Comparison of ENCODE assay signal across 12 cellular contexts in the genomic region with DNA sequence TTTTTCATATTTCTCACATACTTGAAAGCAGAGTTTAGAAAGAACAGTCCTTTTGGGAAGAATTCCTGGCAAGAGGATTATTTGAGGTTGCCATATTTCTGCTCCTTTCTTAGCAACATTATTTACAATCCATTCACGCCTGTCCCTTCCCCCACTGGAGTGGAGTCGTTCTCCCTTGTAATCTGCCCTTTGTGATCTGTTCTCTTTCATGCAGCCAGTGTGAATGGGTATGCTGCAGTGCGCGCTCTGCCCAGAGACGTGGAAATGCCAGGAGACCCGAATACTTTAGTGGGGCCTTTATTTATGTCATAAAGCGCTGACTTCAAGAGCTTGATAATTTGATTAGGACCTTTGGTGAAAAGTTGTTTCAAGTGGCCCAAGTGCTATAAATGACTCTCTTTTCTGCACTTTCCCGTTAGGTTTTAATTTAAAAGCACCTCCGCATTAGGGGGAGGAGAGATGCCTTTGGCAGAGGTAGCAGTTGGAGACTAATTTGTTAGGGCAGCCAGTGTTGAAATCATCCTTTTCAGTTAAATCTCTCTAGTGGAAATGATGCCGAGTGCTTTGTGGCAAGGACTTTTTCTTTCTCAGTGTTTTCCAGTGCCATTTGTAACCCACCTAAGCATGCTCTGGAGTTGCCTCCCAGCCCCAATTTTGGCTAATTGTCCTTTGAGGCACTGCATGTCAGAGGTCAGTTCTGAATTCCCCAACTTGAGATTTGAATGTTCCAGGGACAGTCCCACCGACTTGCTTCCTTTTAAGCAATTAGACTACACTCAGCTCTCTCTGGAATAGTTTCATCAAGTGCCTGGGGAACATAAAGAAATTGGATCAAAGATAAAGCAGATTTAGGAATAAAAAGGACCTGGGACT. TPM values are rescaled to one million over a fixed set of nuclear protein-coding genes. Genes with fewer than 3 reads are reported as not detected.
DNase-seq lines count a peak whose midpoint lies in the region; ATAC-seq and TF ChIP-seq lines count a peak whose summit lies in the region.
"Had no signal": no experiment of that assay in that cellular context is flagged by ENCODE, and none has a peak within 500 bp of the region (broad histone marks: within the 10 kb centered on the region; RNA-seq: fewer than 3 reads in every experiment).

No MANE protein-coding gene starts in this region.

- peaks cover 24 to 87% (median 74%) of the 10 kb centered on the region in 4 donors for H3K4me1 Mint-ChIP-seq in CD4-positive, CD25-positive, alpha-beta regulatory T cell

- peaks cover 99% of the 10 kb centered on the region for H3K4me1 ChIP-seq in CD4-positive, CD25-positive, alpha-beta regulatory T cell (ENCODE audit: control insufficient read depth, insufficient read depth, low read length, poor library complexity, severe bottlenecking)
- peaks cover 0 to 67% (median 16%) of the 10 kb centered on the region in 4 donors for H3K4me1 ChIP-seq in Peyer's patch
- H3K4me1 ChIP-seq in neuronal stem cell (ENCODE audit: control insufficient read depth in 2 of 2, insufficient read depth in 1 of 2, low read depth in 1 of 2, low read length in 2 of 2) = peaks cover 41 to 51% of the 10 kb centered on the region in 2 donors

- no peaks in the 10 kb centered on the region for H3K79me1 ChIP-seq in neuronal stem cell (ENCODE audit: low read depth, low read length)

- H3K4me3 ChIP-seq in CD4-positive, CD25-positive, alpha-beta regulatory T cell (ENCODE audit: low read depth, low read length) = peak overlapping the region; percentile 99
- peak overlapping the region in 1 of 4 donors; percentile 8 for H3K4me3 ChIP-seq in Peyer's patch
- H3K4me3 ChIP-seq in fibroblast of mammary gland (ENCODE audit: control insufficient read depth, low read depth, low read length) = no peak overlapping the region
- H3K4me3 ChIP-seq in neuronal stem cell (ENCODE audit: low read length in 2 of 2) = peak overlapping the region in 1 of 2 donors; percentile 15

- no peak overlapping the region for H2BK12ac ChIP-seq in neuronal stem cell (ENCODE audit: low read length)

- H4K8ac ChIP-seq in neuronal stem cell (ENCODE audit: low read depth, low read length) = no peak overlapping the region

- no peak overlapping the region for H2BK15ac ChIP-seq in neuronal stem cell (ENCODE audit: low read length)

- H4K91ac ChIP-seq in neuronal stem cell (ENCODE audit: low read depth, low read length, poor library complexity) = no peak overlapping the region

- no peak for TF ChIP-seq POLR2A in Peyer's patch (IDR thresholded peaks at IDR 0.05)
- no peak for TF ChIP-seq POLR2A in GM18505 (IDR thresholded peaks at IDR 0.05; ENCODE audit: borderline replicate concordance, extremely low read depth, insufficient read depth, insufficient read length)

- H3K4me2 ChIP-seq in neuronal stem cell (ENCODE audit: insufficient read depth, low read length, poor library complexity, severe bottlenecking) = peak overlapping the region; percentile 37

- peak overlapping the region; percentile 90 to 99 (median 92) for H3K4me3 Mint-ChIP-seq in CD4-positive, CD25-positive, alpha-beta regulatory T cell

- H3K9me3 ChIP-seq in CD4-positive, CD25-positive, alpha-beta regulatory T cell (ENCODE audit: control insufficient read depth in 2 of 2, low read length in 2 of 2) = no peaks in the 10 kb centered on the region
- H3K9me3 ChIP-seq in Peyer's patch (no peaks in the 10 kb centered on the region), neuronal stem cell (replicated peaks in 1 of 2; ENCODE audit: control insufficient read depth in 2 of 2, insufficient read depth in 1 of 2, low read depth in 1 of 2, low read length in 2 of 2) (peaks cover 0 to 3% of the 10 kb centered on the region in 2 donors)

- H3K23ac ChIP-seq in neuronal stem cell (ENCODE audit: low read depth, low read length, poor library complexity) = no peak overlapping the region

- no peak overlapping the region for H2BK5ac ChIP-seq in neuronal stem cell (ENCODE audit: low read length)

- peaks cover 20% of the 10 kb centered on the region for H3K36me3 ChIP-seq in CD4-positive, CD25-positive, alpha-beta regulatory T cell (ENCODE audit: control insufficient read depth, insufficient read depth, low read length)
- H3K36me3 ChIP-seq in Peyer's patch (peaks cover 0 to 5% (median 0%) of the 10 kb centered on the region in 3 donors), neuronal stem cell (replicated peaks in 1 of 2; ENCODE audit: control insufficient read depth in 2 of 2, insufficient read depth in 2 of 2, low read length in 2 of 2) (peaks cover 0 to 17% of the 10 kb centered on the region in 2 donors)

- H3K36me3 Mint-ChIP-seq in CD4-positive, CD25-positive, alpha-beta regulatory T cell = peaks cover 25% of the 10 kb centered on the region

- H3K27ac Mint-ChIP-seq in CD4-positive, CD25-positive, alpha-beta regulatory T cell = peak overlapping the region; percentile 79 to 98 (median 96)

- peak overlapping the region; percentile 86 for H3K27ac ChIP-seq in CD4-positive, CD25-positive, alpha-beta regulatory T cell (ENCODE audit: insufficient read depth, low read length, poor library complexity, severe bottlenecking)
- H3K27ac ChIP-seq in Peyer's patch = peak overlapping the region; percentile 19 to 79 (median 43)
- peak overlapping the region; percentile 95 for H3K27ac ChIP-seq in neuronal stem cell (replicated peaks; ENCODE audit: low read length)

- no peak overlapping the region for H3K4ac ChIP-seq in neuronal stem cell (ENCODE audit: low read length)

- H2BK120ac ChIP-seq in neuronal stem cell (ENCODE audit: low read depth, low read length) = no peak overlapping the region

- ATAC-seq in CD4-positive, CD25-positive, alpha-beta regulatory T cell (ENCODE audit: low read depth in 2 of 2) = no peak
- ATAC-seq in GM18505 (IDR thresholded peaks at IDR 0.05; ENCODE audit: unreplicated experiment) (no peak), HG02938 (IDR thresholded peaks at IDR 0.05; ENCODE audit: unreplicated experiment) (no peak)

- no peaks in the 10 kb centered on the region for H3K9me3 Mint-ChIP-seq in CD4-positive, CD25-positive, alpha-beta regulatory T cell

- TF ChIP-seq CTCF in Peyer's patch (IDR thresholded peaks at IDR 0.05) = no peak
- no peak for TF ChIP-seq CTCF in fibroblast of mammary gland (conservative IDR thresholded peaks at IDR 0.05; ENCODE audit: control insufficient read depth, insufficient read depth, low read depth, low read length)

- no peak overlapping the region for H2AK5ac ChIP-seq in neuronal stem cell (ENCODE audit: low read depth, low read length)

- no peak overlapping the region for H3K18ac ChIP-seq in neuronal stem cell (ENCODE audit: low read length)

- no peaks in the 10 kb centered on the region for H3K27me3 ChIP-seq in CD4-positive, CD25-positive, alpha-beta regulatory T cell (ENCODE audit: control insufficient read depth, insufficient read depth, low read length)
- H3K27me3 ChIP-seq in Peyer's patch = no peaks in the 10 kb centered on the region
- H3K27me3 ChIP-seq in neuronal stem cell (ENCODE audit: control insufficient read depth in 3 of 3, insufficient read depth in 3 of 3, low read depth in 1 of 3, low read length in 3 of 3) = no peaks in the 10 kb centered on the region

- peak overlapping the region; percentile 62 for H2AFZ ChIP-seq in neuronal stem cell (ENCODE audit: low read length)

- DNase-seq in CD4-positive, CD25-positive, alpha-beta regulatory T cell = no peak
- DNase-seq in Peyer's patch (no peak), fibroblast of mammary gland (ENCODE audit: low read depth) (peak; percentile 31), neuronal stem cell (ENCODE audit: low spot score) (peak; percentile 85), NOMO-1 (lab: John Stamatoyannopoulos, UW; ENCODE audit: unreplicated experiment in 2 of 2) (no peak), Kasumi-1 (lab: John Stamatoyannopoulos, UW) (no peak)
- DNase-seq: DMS 273 treated with DMSO at 0.1 percent for 48 hours, SIG-M5 had no signal

- WGBS in neuronal stem cell (ENCODE audit: extremely low coverage in 2 of 2, insufficient read length in 2 of 2, insufficient replicate concordance in 1 of 2), 2 donors = no CpG with 5 or more reads among the region's 11 CpGs

- H3K27me3 Mint-ChIP-seq in CD4-positive, CD25-positive, alpha-beta regulatory T cell = no peaks in the 10 kb centered on the region

- no peak overlapping the region for H3K9ac ChIP-seq in neuronal stem cell (ENCODE audit: low read depth, low read length, poor library complexity)

- no peak overlapping the region for H3K14ac ChIP-seq in neuronal stem cell (ENCODE audit: low read length)

RNA-seq across cellular contexts. Expression of a gene that starts 52.5 kb away (rescaled TPM):
- 86.7 TPM for total RNA-seq in CD4-positive, CD25-positive, alpha-beta regulatory T cell
- polyA plus RNA-seq in CD4-positive, CD25-positive, alpha-beta regulatory T cell = 100 to 1,000 TPM; 119 to 139 (median 124) TPM
- total RNA-seq in Peyer's patch = 10 to 100 TPM; 37.3 to 48.7 (median 38.2) TPM
- 96.4 TPM for polyA plus RNA-seq in neuronal stem cell (2013, experiment 1 of 2)
- polyA plus RNA-seq in neuronal stem cell (2013, experiment 2 of 2) = 98.4 TPM

RNA-seq across cellular contexts. Expression of a gene that starts 58.6 kb away (rescaled TPM):
- 4.7 TPM for total RNA-seq in CD4-positive, CD25-positive, alpha-beta regulatory T cell
- polyA plus RNA-seq in CD4-positive, CD25-positive, alpha-beta regulatory T cell = not detected
- total RNA-seq in Peyer's patch = not detected
- polyA plus RNA-seq in neuronal stem cell (2013, experiment 1 of 2) = not detected
- polyA plus RNA-seq in neuronal stem cell (2013, experiment 2 of 2) = 0.78 TPM
- total RNA-seq: HT1080, lung microvascular endothelial cell had no signal

Comparison
In these comparisons a context has a peak if more than half of its experiments do, and no peak if none do; other contexts are left out.
1. DNase-seq: peak in fibroblast of mammary gland (single experiment) and neuronal stem cell (single experiment); none in CD4-positive, CD25-positive, alpha-beta regulatory T cell (0 of 3), Peyer's patch (0 of 3), NOMO-1 (0 of 2) and Kasumi-1 (0 of 2).
2. H3K27ac ChIP-seq: peak in every context shown above with its lines; median percentile 95 in neuronal stem cell; 86 in CD4-positive, CD25-positive, alpha-beta regulatory T cell; 43 in Peyer's patch.